19 cellular contexts compared by ENCODE assay signal in the genomic region with DNA sequence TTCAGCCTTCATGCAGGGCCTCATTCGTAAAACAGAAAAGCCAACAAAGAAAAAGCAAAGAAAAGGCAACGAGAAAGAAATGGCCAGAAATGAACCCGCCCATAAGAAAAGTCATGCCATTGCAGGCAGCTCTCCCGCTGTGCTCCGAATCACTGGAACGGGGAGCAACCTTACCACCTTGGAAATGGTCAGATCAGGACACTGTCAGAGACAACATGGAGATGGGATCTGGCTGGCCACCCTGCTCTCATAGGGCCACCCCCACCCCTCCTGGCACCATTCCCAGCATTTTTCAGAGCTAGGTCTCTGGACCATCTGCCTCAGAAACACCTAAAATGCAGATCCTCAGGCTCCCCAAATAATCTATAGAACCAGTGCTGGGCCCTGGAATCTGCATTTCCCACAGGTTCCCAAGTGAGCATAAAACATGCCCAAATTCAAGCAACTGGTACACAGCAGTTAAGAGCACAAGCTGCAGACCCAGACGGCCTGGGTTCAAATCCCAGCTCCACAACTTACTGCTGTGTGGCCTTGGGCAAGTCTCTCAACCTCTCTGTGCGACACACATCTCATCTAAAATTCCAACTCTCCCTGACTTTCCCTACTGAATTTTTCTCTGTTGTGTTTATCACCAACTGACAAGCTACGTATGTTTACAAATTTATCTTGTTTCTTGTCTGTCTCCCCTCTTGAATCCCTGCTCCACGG.
DNase-seq lines count a peak whose midpoint lies in the region; ATAC-seq lines count a peak whose summit lies in the region.
"Had no signal": no experiment of that assay in that cellular context is flagged by ENCODE, and none has a peak within 500 bp of the region (broad histone marks: within the 10 kb centered on the region; RNA-seq: fewer than 3 reads in every experiment).

No MANE protein-coding gene starts in this region.

- H3K9me3 ChIP-seq in T-helper 17 cell (ENCODE audit: control insufficient read depth, low read length, poor library complexity, severe bottlenecking): no peaks in the 10 kb centered on the region

- H3K27ac Mint-ChIP-seq in activated naive CD4-positive, alpha-beta T cell treated with anti-CD3 and anti-CD28 coated beads, Interleukin-2, amount 50 U/mL, for 24 hours: peak overlapping the region; percentile 75
- peak overlapping the region; percentile 72 for H3K27ac Mint-ChIP-seq in T-helper 17 cell
- no peak overlapping the region for H3K27ac Mint-ChIP-seq in effector memory CD8-positive, alpha-beta T cell
- H3K27ac Mint-ChIP-seq: B cell, CD14-positive monocyte had no signal

- peak overlapping the region; percentile 17 for H3K27ac ChIP-seq in temporal lobe (ENCODE audit: low read depth, low read length)
- H3K27ac ChIP-seq: HL-60 had no signal

- H3K4me1 Mint-ChIP-seq in activated naive CD4-positive, alpha-beta T cell treated with anti-CD3 and anti-CD28 coated beads, Interleukin-2, amount 50 U/mL, for 24 hours: peaks cover 7% of the 10 kb centered on the region
- peaks cover 14% of the 10 kb centered on the region for H3K4me1 Mint-ChIP-seq in T-helper 17 cell
- H3K4me1 Mint-ChIP-seq in effector memory CD8-positive, alpha-beta T cell (ENCODE audit: low read depth in 2 of 2): no peaks in the 10 kb centered on the region
- H3K4me1 Mint-ChIP-seq: B cell had no signal

- H3K4me3 Mint-ChIP-seq in activated naive CD4-positive, alpha-beta T cell treated with anti-CD3 and anti-CD28 coated beads, Interleukin-2, amount 50 U/mL, for 24 hours: no peak overlapping the region
- H3K4me3 Mint-ChIP-seq in T-helper 17 cell: no peak overlapping the region
- H3K4me3 Mint-ChIP-seq in effector memory CD8-positive, alpha-beta T cell: no peak overlapping the region
- H3K4me3 Mint-ChIP-seq: B cell, H9 had no signal

- peaks cover 29% of the 10 kb centered on the region for H3K27me3 Mint-ChIP-seq in activated naive CD4-positive, alpha-beta T cell treated with anti-CD3 and anti-CD28 coated beads, Interleukin-2, amount 50 U/mL, for 24 hours
- peaks cover 65% of the 10 kb centered on the region for H3K27me3 Mint-ChIP-seq in T-helper 17 cell
- H3K27me3 Mint-ChIP-seq in effector memory CD8-positive, alpha-beta T cell: peaks cover 59 to 84% of the 10 kb centered on the region in 2 donors

- H3K36me3 Mint-ChIP-seq in activated naive CD4-positive, alpha-beta T cell treated with anti-CD3 and anti-CD28 coated beads, Interleukin-2, amount 50 U/mL, for 24 hours: peaks cover 2% of the 10 kb centered on the region
- peaks cover 8% of the 10 kb centered on the region for H3K36me3 Mint-ChIP-seq in T-helper 17 cell (ENCODE audit: low read depth)
- peaks cover 3% of the 10 kb centered on the region for H3K36me3 Mint-ChIP-seq in effector memory CD8-positive, alpha-beta T cell (ENCODE audit: insufficient read depth)

- ATAC-seq in T-helper 17 cell (no peak), GM19452 (IDR thresholded peaks at IDR 0.05; ENCODE audit: unreplicated experiment) (no peak)
- no peak for ATAC-seq in effector memory CD8-positive, alpha-beta T cell (replicated peaks)
- ATAC-seq: GM12878 had no signal

- H3K9me3 Mint-ChIP-seq in activated naive CD4-positive, alpha-beta T cell treated with anti-CD3 and anti-CD28 coated beads, Interleukin-2, amount 50 U/mL, for 24 hours: no peaks in the 10 kb centered on the region
- no peaks in the 10 kb centered on the region for H3K9me3 Mint-ChIP-seq in effector memory CD8-positive, alpha-beta T cell
- H3K9me3 Mint-ChIP-seq: H9 had no signal

- DNase-seq in activated naive CD4-positive, alpha-beta T cell (lab: John Stamatoyannopoulos, UW): no peak
- no peak for DNase-seq in T-helper 17 cell
- DNase-seq in cerebellum (ENCODE audit: low spot score): peak; percentile 54
- DNase-seq in effector memory CD8-positive, alpha-beta T cell: no peak
- no peak for DNase-seq in GF-D8 (lab: John Stamatoyannopoulos, UW)
- DNase-seq: H9, KG1, NCI-H1105, NCI-H146, NCI-H2081, NCI-H510A, NCI-H748 treated with DMSO at 0.1 percent for 48 hours had no signal

Comparison
In these comparisons a context has a peak if more than half of its experiments do, and no peak if none do; other contexts are left out.
1. H3K27ac Mint-ChIP-seq: peak in activated naive CD4-positive, alpha-beta T cell treated with anti-CD3 and anti-CD28 coated beads, Interleukin-2, amount 50 U/mL, for 24 hours (single experiment) and T-helper 17 cell (single experiment); none in effector memory CD8-positive, alpha-beta T cell (0 of 2).